Comparison of ENCODE assay signal across 17 cellular contexts in the genomic region with DNA sequence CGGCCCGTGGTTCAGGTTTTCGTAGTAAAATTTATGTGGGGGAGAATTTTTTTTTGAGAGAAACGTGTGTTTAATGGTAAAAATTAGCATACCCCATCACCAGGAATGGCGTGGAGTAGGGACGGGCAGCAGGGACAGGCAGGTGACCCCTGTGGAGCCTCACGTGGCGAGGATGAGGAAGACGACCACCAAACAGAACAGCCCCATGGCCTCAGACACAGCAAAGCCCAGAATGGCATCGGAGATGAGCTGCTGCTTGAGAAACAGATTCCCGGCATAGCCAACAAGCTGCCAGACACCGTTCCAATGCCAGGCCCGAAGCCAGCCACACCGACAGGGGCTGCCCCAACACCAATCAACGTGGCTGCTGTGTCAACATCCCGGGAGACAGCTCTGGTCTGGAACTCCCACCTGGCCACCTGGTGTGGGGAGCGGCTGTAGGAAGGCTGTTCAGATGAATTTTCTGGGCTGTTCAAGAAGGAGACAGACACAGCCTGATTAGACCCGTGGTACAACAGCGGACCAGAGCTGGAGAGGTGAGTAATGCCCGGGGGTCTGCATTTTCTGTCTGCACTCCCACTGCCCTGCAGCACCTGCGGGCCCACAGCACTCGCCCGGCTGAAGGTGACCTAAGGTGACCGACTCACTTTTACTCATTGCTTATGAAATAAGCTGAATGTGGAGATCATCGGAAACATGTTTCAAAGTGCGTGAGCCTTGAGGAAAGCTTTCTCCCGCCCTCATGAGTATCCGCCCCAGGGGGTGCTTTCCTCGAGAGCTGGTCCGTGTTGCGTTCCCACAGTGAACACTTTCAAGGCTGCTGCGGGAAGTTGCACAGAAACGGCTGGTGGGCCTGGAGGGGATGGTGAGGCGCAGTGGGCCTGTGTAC. TPM values are rescaled to one million over a fixed set of nuclear protein-coding genes. Genes with fewer than 3 reads are reported as not detected.
A peak's percentile ranks its signal among the peaks of the same experiment; 100 is the strongest.
DNase-seq lines count a peak whose midpoint lies in the region; ATAC-seq and TF ChIP-seq lines count a peak whose summit lies in the region.
"Had no signal": no experiment of that assay in that cellular context is flagged by ENCODE, and none has a peak within 500 bp of the region (broad histone marks: within the 10 kb centered on the region; RNA-seq: fewer than 3 reads in every experiment).

No MANE protein-coding gene starts in this region.

- no peak overlapping the region for H3K27ac Mint-ChIP-seq in chondrocyte (ENCODE audit: unreplicated experiment)
- H3K27ac Mint-ChIP-seq: GM23338 had no signal

- CTCF ChIA-PET in HEK293 (lab: Yijun Ruan, JAX), result interaction anchor here (0.6 to 2.0 kb wide), 15 partner anchors 9 to 1253 kb away, joined by 3 to 8 read pairs (median 3); a partner anchor contains a TSS

- no peak for ATAC-seq in foreskin keratinocyte

- WGBS in sigmoid colon, 2 donors, result 58 to 80% methylated on average over 34 of the region's 34 CpGs

- POLR2A ChIA-PET in HEK293 (lab: Yijun Ruan, JAX), result no interaction called here

- intact Hi-C loops in sigmoid colon (cut with DNase I), result no loop called here

- H3K9me3 ChIP-seq in HEK293 (ENCODE audit: control insufficient read depth, insufficient read depth, low read depth, low read length) (no peaks in the 10 kb centered on the region), sigmoid colon (no peaks in the 10 kb centered on the region)
- H3K9me3 ChIP-seq: BLaER1 treated with 17β-estradiol and CSF1 and Interleukin-3, amounts not matched to agents 10 nM and 100 nM; SJSA1 had no signal

- DNase-seq in NCI-H146 (lab: John Stamatoyannopoulos, UW) (peak; percentile 43), NCI-H146 treated with DMSO at 0.1 percent for 48 hours (lab: John Stamatoyannopoulos, UW; ENCODE audit: unreplicated experiment) (no peak), chondrocyte (ENCODE audit: low spot score) (peak; percentile 73), sigmoid colon (peak; percentile 48), OCI-M1 (lab: John Stamatoyannopoulos, UW) (no peak), foreskin keratinocyte (no peak), midbrain (lab: John Stamatoyannopoulos, UW) (no peak)
- DNase-seq: DMS153, NCI-H2029 treated with DMSO at 0.1 percent for 48 hours had no signal

- no peak overlapping the region for H3K4me3 Mint-ChIP-seq in chondrocyte (ENCODE audit: unreplicated experiment)
- H3K4me3 Mint-ChIP-seq: CD8-positive, alpha-beta memory T cell; GM23338 had no signal

- H3K4me1 ChIP-seq in HEK293 (ENCODE audit: control insufficient read depth, insufficient read depth, low read length), result no peaks in the 10 kb centered on the region
- H3K4me1 ChIP-seq in sigmoid colon, result peaks cover 0 to 7% (median 0%) of the 10 kb centered on the region in 4 donors
- H3K4me1 ChIP-seq in foreskin keratinocyte, result no peaks in the 10 kb centered on the region
- H3K4me1 ChIP-seq: SJSA1 had no signal

- H3K27ac ChIP-seq in HEK293 (ENCODE audit: extremely low read depth, low read depth, low read length) (no peak overlapping the region), sigmoid colon (no peak overlapping the region), foreskin keratinocyte (no peak overlapping the region)
- H3K27ac ChIP-seq: BLaER1 treated with 17β-estradiol and CSF1 and Interleukin-3, amounts not matched to agents 10 nM and 100 nM; PC-9; SJSA1 had no signal

- H3K36me3 ChIP-seq in HEK293 (ENCODE audit: control insufficient read depth in 2 of 2, insufficient read depth in 1 of 2, low read length in 2 of 2), result no peaks in the 10 kb centered on the region
- no peaks in the 10 kb centered on the region for H3K36me3 ChIP-seq in sigmoid colon
- H3K36me3 ChIP-seq: BLaER1 treated with 17β-estradiol and CSF1 and Interleukin-3, amounts not matched to agents 10 nM and 100 nM; SJSA1 had no signal

- H3K4me1 Mint-ChIP-seq in chondrocyte (ENCODE audit: low read depth), result no peaks in the 10 kb centered on the region
- H3K4me1 Mint-ChIP-seq: GM23338 had no signal

- H3K27me3 ChIP-seq in sigmoid colon (peaks cover 0 to 37% (median 12%) of the 10 kb centered on the region in 3 donors), foreskin keratinocyte (no peaks in the 10 kb centered on the region)

- no peak overlapping the region for H3K4me3 ChIP-seq in HEK293 (ENCODE audit: low read depth, low read length)
- no peak overlapping the region for H3K4me3 ChIP-seq in sigmoid colon
- H3K4me3 ChIP-seq: BLaER1 treated with 17β-estradiol and CSF1 and Interleukin-3, amounts not matched to agents 10 nM and 100 nM; GM23338; PC-9; SJSA1 had no signal

- TF ChIP-seq POLR2A in sigmoid colon (IDR thresholded peaks at IDR 0.05), result no peak

- H3K36me3 Mint-ChIP-seq in chondrocyte (ENCODE audit: low read depth), result no peaks in the 10 kb centered on the region
- H3K36me3 Mint-ChIP-seq: CD8-positive, alpha-beta memory T cell had no signal

- no peaks in the 10 kb centered on the region for H3K9me3 Mint-ChIP-seq in chondrocyte (ENCODE audit: low read depth)

- TF ChIP-seq EP300 in sigmoid colon (IDR thresholded peaks at IDR 0.05), result no peak

- peaks cover 25% of the 10 kb centered on the region for H3K27me3 Mint-ChIP-seq in chondrocyte (ENCODE audit: low read depth)

- TF ChIP-seq CTCF in HEK293 (tag by site-specific recombination; IDR thresholded peaks at IDR 0.05) (no peak), chondrocyte (IDR thresholded peaks at IDR 0.05) (no peak), sigmoid colon (IDR thresholded peaks at IDR 0.05) (no peak), foreskin keratinocyte (conservative IDR thresholded peaks at IDR 0.05) (no peak)

TF ChIP-seq in HEK293, 187 proteins besides CTCF, POLR2A, EP300 and RAD21:
- TF ChIP-seq ZNF341 (tag by site-specific recombination; IDR thresholded peaks at IDR 0.05; ENCODE audit: low read depth) (0 out of 2 replicates have a peak, but pooled peaks have one; percentile 21), ZNF830 (tag by site-specific recombination; IDR thresholded peaks at IDR 0.05; ENCODE audit: low read depth) (no peak)

RNA-seq across cellular contexts. Expression of a gene that starts 10.6 kb away (rescaled TPM):
- 4.4 to 8.9 TPM (median 6.0 TPM) in 3 replicates for total RNA-seq in chondrocyte
- 1 to 10 TPM; 3.0 to 8.0 (median 6.2) TPM for total RNA-seq in sigmoid colon
- 1 to 10 TPM in 1 of 3 donors, not detected in 2; 2.3 TPM for polyA plus RNA-seq in sigmoid colon
- total RNA-seq in foreskin keratinocyte, result 0.53 and 1.3 TPM in 2 replicates
- 0.76 and 1.6 TPM in 2 replicates for polyA plus RNA-seq in foreskin keratinocyte

RNA-seq across cellular contexts. Expression of a gene that starts 45.9 kb away (rescaled TPM):
- total RNA-seq in chondrocyte (12.9 to 15.5 TPM (median 14.3 TPM) in 3 replicates), sigmoid colon (1 to 10 TPM in 2 of 4 donors, under 1 TPM in 2; 0.16 to 5.2 (median 1.0) TPM), foreskin keratinocyte (30.0 and 32.5 TPM in 2 replicates)
- polyA plus RNA-seq in sigmoid colon (10 to 100 TPM; 17.8 to 36.0 (median 19.2) TPM), foreskin keratinocyte (37.7 and 41.6 TPM in 2 replicates)

RNA-seq across cellular contexts. Expression of a gene that starts 50.2 kb away (rescaled TPM):
- total RNA-seq in chondrocyte (38.7 to 181 TPM (median 174 TPM) in 3 replicates), sigmoid colon (10 to 100 TPM in 3 of 4 donors, 1 to 10 TPM in 1; 4.9 to 24.3 (median 15.4) TPM), foreskin keratinocyte (4.2 and 5.4 TPM in 2 replicates)
- polyA plus RNA-seq in sigmoid colon (100 to 1,000 TPM; 168 to 403 (median 199) TPM), foreskin keratinocyte (9.7 and 16.0 TPM in 2 replicates)
- total RNA-seq: A172, MCF 10A had no signal

Comparison
In these comparisons a context has a peak if more than half of its experiments do, and no peak if none do; other contexts are left out.
1. DNase-seq: peak in NCI-H146 (single experiment), chondrocyte (single experiment) and sigmoid colon (single experiment); none in NCI-H146 treated with DMSO at 0.1 percent for 48 hours (single experiment), OCI-M1 (single experiment), foreskin keratinocyte (0 of 2) and midbrain (single experiment).